Comparison of ENCODE assay signal across 17 cellular contexts in the genomic region with DNA sequence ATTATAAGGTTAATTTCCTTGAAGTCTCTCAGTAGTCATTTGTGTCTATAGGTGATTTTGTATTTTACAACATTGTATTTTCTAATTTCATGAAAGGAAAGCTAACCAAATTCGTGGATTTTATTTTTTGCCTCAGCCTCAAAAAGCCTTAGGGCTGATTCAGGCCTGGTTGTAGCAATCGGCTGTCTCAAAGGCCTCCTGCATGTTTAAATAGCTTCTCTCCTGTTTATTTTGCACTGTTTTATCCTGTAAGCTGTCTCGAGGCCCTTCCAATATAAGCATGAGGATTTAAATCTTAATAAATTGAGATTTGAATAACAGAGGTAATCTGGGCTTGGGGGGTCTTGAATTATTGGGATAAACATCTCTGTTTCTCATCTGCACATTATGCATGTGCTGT. TPM values are rescaled to one million over a fixed set of nuclear protein-coding genes. Genes with fewer than 3 reads are reported as not detected.
DNase-seq lines count a peak whose midpoint lies in the region; ATAC-seq, FAIRE-seq and TF ChIP-seq lines count a peak whose summit lies in the region.
"Had no signal": no experiment of that assay in that cellular context is flagged by ENCODE, and none has a peak within 500 bp of the region (broad histone marks: within the 10 kb centered on the region; RNA-seq: fewer than 3 reads in every experiment).

No MANE protein-coding gene starts in this region.

- H3K9me3 Mint-ChIP-seq in activated T-cell treated with anti-CD3 and anti-CD28 coated beads, Interleukin-2, amount 50 U/mL, for 72 hours: no peaks in the 10 kb centered on the region
- H3K9me3 Mint-ChIP-seq in activated T-cell treated with anti-CD3 and anti-CD28 coated beads, Interleukin-2, amount 50 U/mL, for 4 hours: no peaks in the 10 kb centered on the region
- no peaks in the 10 kb centered on the region for H3K9me3 Mint-ChIP-seq in activated T-helper 17 cell treated with anti-CD3 and anti-CD28 coated beads, Interleukin-2, amount 50 U/mL, for 72 hours

- peaks cover 11 to 44% of the 10 kb centered on the region in 2 experiments; a peak in 4 of 5 replicates for H3K36me3 ChIP-seq in HepG2 (replicated peaks in 1 of 2; ENCODE audit: control insufficient read depth in 1 of 2, insufficient read depth in 2 of 2, low read length in 2 of 2)
- H3K36me3 ChIP-seq: BE2C had no signal

- intact Hi-C loops in HepG2 (cut with micrococcal nuclease; ENCODE audit: unreplicated experiment): no loop called here

- no peaks in the 10 kb centered on the region for H3K9me3 ChIP-seq in HepG2 (ENCODE audit: low read length)
- H3K9me3 ChIP-seq: BE2C, SJCRH30 had no signal

- in situ Hi-C loops in HepG2 (cut with HindIII; ENCODE audit: extremely low pct_ligation_motif_present, low pct_unique_long_range_greater_than_20kb): no loop called here

- CTCF ChIA-PET in HepG2 (lab: Yijun Ruan, JAX; ENCODE audit: low intra/inter-chr PET ratio, low total read pairs): no interaction called here

- peaks cover 33% of the 10 kb centered on the region for H4K20me1 ChIP-seq in HepG2 (ENCODE audit: insufficient read depth, low read length)

- H3K36me3 Mint-ChIP-seq in activated T-cell treated with anti-CD3 and anti-CD28 coated beads, Interleukin-2, amount 50 U/mL, for 72 hours (ENCODE audit: insufficient read depth in 2 of 2): peaks cover 8 to 10% of the 10 kb centered on the region in 2 donors
- H3K36me3 Mint-ChIP-seq in activated T-cell treated with anti-CD3 and anti-CD28 coated beads, Interleukin-2, amount 50 U/mL, for 4 hours (ENCODE audit: insufficient read depth): peaks cover 30% of the 10 kb centered on the region
- H3K36me3 Mint-ChIP-seq in activated T-helper 17 cell treated with anti-CD3 and anti-CD28 coated beads, Interleukin-2, amount 50 U/mL, for 72 hours (ENCODE audit: low read depth): peaks cover 98% of the 10 kb centered on the region

- peaks cover 61% of the 10 kb centered on the region for H3K4me1 Mint-ChIP-seq in activated T-cell treated with anti-CD3 and anti-CD28 coated beads, Interleukin-2, amount 50 U/mL, for 72 hours (ENCODE audit: low read depth)
- peaks cover 79% of the 10 kb centered on the region for H3K4me1 Mint-ChIP-seq in activated T-cell treated with anti-CD3 and anti-CD28 coated beads, Interleukin-2, amount 50 U/mL, for 4 hours (ENCODE audit: low read depth)
- H3K4me1 Mint-ChIP-seq in activated T-helper 17 cell treated with anti-CD3 and anti-CD28 coated beads, Interleukin-2, amount 50 U/mL, for 72 hours: peaks cover 77% of the 10 kb centered on the region

- DNase-seq in activated T-cell treated with anti-CD3 and anti-CD28 coated beads, Interleukin-2, amount 50 U/mL, for 72 hours: no peak
- no peak for DNase-seq in activated T-cell treated with anti-CD3 and anti-CD28 coated beads, Interleukin-2, amount 50 U/mL, for 4 hours
- DNase-seq in HepG2 (ENCODE audit: low spot score) (no peak), NCI-H2171 (lab: John Stamatoyannopoulos, UW) (no peak)
- DNase-seq: BE2C, DMS79 treated with DMSO at 0.1 percent for 48 hours, KBM-7, NCI-H187, NCI-H345, NCI-H69, SJCRH30 had no signal

- H3K4me1 ChIP-seq in HepG2 (ENCODE audit: insufficient read depth, low read length): peaks cover 23% of the 10 kb centered on the region
- H3K4me1 ChIP-seq: SJCRH30 had no signal

- no peak for TF ChIP-seq POLR2A in HepG2 (IDR thresholded peaks at IDR 0.05; ENCODE audit: insufficient read depth in 1 of 2, low read depth in 2 of 2, low read length in 2 of 2)

- no peak overlapping the region for H2AFZ ChIP-seq in HepG2 (ENCODE audit: low read length)

- H3K27ac Mint-ChIP-seq in activated T-cell treated with anti-CD3 and anti-CD28 coated beads, Interleukin-2, amount 50 U/mL, for 72 hours: peak overlapping the region; percentile 91
- peak overlapping the region; percentile 96 for H3K27ac Mint-ChIP-seq in activated T-helper 17 cell treated with anti-CD3 and anti-CD28 coated beads, Interleukin-2, amount 50 U/mL, for 72 hours

- no TSS peak for BruUV-seq in HepG2 (replicated peaks; lab: Mats Ljungman, UMichigan)

- peak; percentile 12 for FAIRE-seq in HepG2 (lab: Jason Lieb, UNC)
- FAIRE-seq: A204.1, H54 had no signal

- POLR2A ChIA-PET in HepG2 (lab: Yijun Ruan, JAX): no interaction called here

- no peaks in the 10 kb centered on the region for H3K27me3 Mint-ChIP-seq in activated T-cell treated with anti-CD3 and anti-CD28 coated beads, Interleukin-2, amount 50 U/mL, for 72 hours (ENCODE audit: low read depth)
- no peaks in the 10 kb centered on the region for H3K27me3 Mint-ChIP-seq in activated T-cell treated with anti-CD3 and anti-CD28 coated beads, Interleukin-2, amount 50 U/mL, for 4 hours (ENCODE audit: low read depth)
- no peaks in the 10 kb centered on the region for H3K27me3 Mint-ChIP-seq in activated T-helper 17 cell treated with anti-CD3 and anti-CD28 coated beads, Interleukin-2, amount 50 U/mL, for 72 hours

- no peak overlapping the region for H3K4me3 Mint-ChIP-seq in activated T-cell treated with anti-CD3 and anti-CD28 coated beads, Interleukin-2, amount 50 U/mL, for 72 hours
- H3K4me3 Mint-ChIP-seq in activated T-cell treated with anti-CD3 and anti-CD28 coated beads, Interleukin-2, amount 50 U/mL, for 4 hours: no peak overlapping the region
- H3K4me3 Mint-ChIP-seq in activated T-helper 17 cell treated with anti-CD3 and anti-CD28 coated beads, Interleukin-2, amount 50 U/mL, for 72 hours: peak overlapping the region; percentile 9

- no peak for TF ChIP-seq RAD21 in HepG2 (CRISPR knock-in tag; IDR thresholded peaks at IDR 0.05)

- TF ChIP-seq CTCF in HepG2 (CRISPR knock-in tag; IDR thresholded peaks at IDR 0.05): no peak

- 32% methylated on average over 3 of the region's 3 CpGs for WGBS in HepG2 (ENCODE audit: low lambda C conversion rate)

- H3K27me3 ChIP-seq in HepG2 (ENCODE audit: control insufficient read depth in 1 of 2, insufficient read depth in 2 of 2, low read length in 2 of 2): no peaks in the 10 kb centered on the region
- H3K27me3 ChIP-seq: BE2C, SJCRH30 had no signal

- H3K79me2 ChIP-seq in HepG2 (ENCODE audit: insufficient read depth, low read length): peaks cover 17% of the 10 kb centered on the region

- no peak overlapping the region for H3K9ac ChIP-seq in HepG2 (ENCODE audit: insufficient read depth, low read depth, low read length)

- no peak for TF ChIP-seq EP300 in HepG2 (IDR thresholded peaks at IDR 0.05; ENCODE audit: low read depth in 2 of 2, low read length in 2 of 2)
- TF ChIP-seq EP300 in HepG2 (CRISPR knock-in tag; IDR thresholded peaks at IDR 0.05; ENCODE audit: borderline replicate concordance): no peak

- H3K4me2 ChIP-seq in HepG2 (ENCODE audit: low read depth, low read length): no peak overlapping the region; the same call in 1 of the 2 replicates

- H3K27ac ChIP-seq in HepG2 (ENCODE audit: extremely low read length, insufficient read depth, low read length): peak overlapping the region; percentile 32
- H3K27ac ChIP-seq: SJCRH30 had no signal

- no peak overlapping the region for H3K4me3 ChIP-seq in HepG2 (replicated peaks in 1 of 3; ENCODE audit: insufficient read depth in 1 of 3, low read depth in 2 of 3, low read length in 3 of 3)
- H3K4me3 ChIP-seq: SJCRH30 had no signal

- no peak for ATAC-seq in activated T-cell treated with anti-CD3 and anti-CD28 coated beads, Interleukin-2, amount 50 U/mL, for 72 hours (replicated peaks in 1 of 2)
- ATAC-seq in activated T-cell treated with anti-CD3 and anti-CD28 coated beads, Interleukin-2, amount 50 U/mL, for 4 hours: no peak
- no peak for ATAC-seq in activated T-helper 17 cell treated with anti-CD3 and anti-CD28 coated beads, Interleukin-2, amount 50 U/mL, for 72 hours (replicated peaks)
- ATAC-seq in HepG2 (peak; percentile 58; the same call in 1 of the 3 replicates), GM18909 (IDR thresholded peaks at IDR 0.05; ENCODE audit: poor library complexity, unreplicated experiment) (no peak), GM21737 (IDR thresholded peaks at IDR 0.05; ENCODE audit: unreplicated experiment) (no peak)
- ATAC-seq: Panc1 had no signal

TF ChIP-seq in HepG2, 621 proteins besides CTCF, POLR2A, EP300 and RAD21:
- no peak for TF ChIP-seq NBN (conservative IDR thresholded peaks at IDR 0.05)

RNA-seq across cellular contexts. Expression of a gene that starts 51.7 kb away (rescaled TPM):
- total RNA-seq in activated T-cell treated with anti-CD3 and anti-CD28 coated beads, Interleukin-2, amount 50 U/mL, for 72 hours: 10 to 100 TPM; 81.5 to 91.7 TPM
- 10 to 100 TPM; 51.9 to 66.3 (median 61.4) TPM for total RNA-seq in activated T-cell treated with anti-CD3 and anti-CD28 coated beads, Interleukin-2, amount 50 U/mL, for 4 hours
- total RNA-seq in activated T-helper 17 cell treated with anti-CD3 and anti-CD28 coated beads, Interleukin-2, amount 50 U/mL, for 72 hours: 10 to 100 TPM; 46.0 to 69.3 TPM
- 26.4 and 40.9 TPM in 2 replicates for total RNA-seq in HepG2 (2016; rRNA removed; fragmentation: Illumina TruSeq; extraction: Trizol)
- 6.4 and 8.6 TPM in 2 replicates for total RNA-seq in HepG2 (2016; cell fraction: cytosol; rRNA removed; fragmentation: Illumina TruSeq; extraction: Trizol; ENCODE audit: low read depth)
- total RNA-seq in HepG2 (2016; cell fraction: insoluble cytoplasmic fraction; rRNA removed; fragmentation: Illumina TruSeq; extraction: Trizol): 23.8 and 38.6 TPM in 2 replicates
- total RNA-seq in HepG2 (2016; cell fraction: membrane; rRNA removed; fragmentation: Illumina TruSeq; extraction: Trizol): 19.6 and 21.3 TPM in 2 replicates
- total RNA-seq in HepG2 (2016; cell fraction: nucleus; rRNA removed; fragmentation: Illumina TruSeq; extraction: Trizol): 41.9 and 47.8 TPM in 2 replicates
- 20.5 and 24.8 TPM in 2 replicates for polyA plus RNA-seq in HepG2 (2011; rRNA removed)
- 11.0 and 15.0 TPM in 2 replicates for polyA plus RNA-seq in HepG2 (2011; cell fraction: cytosol; rRNA removed)
- polyA plus RNA-seq in HepG2 (2011; cell fraction: nucleus; rRNA removed): 20.0 and 21.2 TPM in 2 replicates
- 20.7 and 23.9 TPM in 2 replicates for polyA plus RNA-seq in HepG2 (2012)
- polyA plus RNA-seq in HepG2 (2016; cell fraction: cytosol; fragmentation: Illumina TruSeq; extraction: Trizol; ENCODE audit: low read depth): 9.1 and 9.3 TPM in 2 replicates
- polyA plus RNA-seq in HepG2 (2016; cell fraction: insoluble cytoplasmic fraction; fragmentation: Illumina TruSeq; extraction: Trizol; ENCODE audit: low read depth): 35.5 and 42.1 TPM in 2 replicates
- 13.2 and 14.7 TPM in 2 replicates for polyA plus RNA-seq in HepG2 (2016; cell fraction: membrane; fragmentation: Illumina TruSeq; extraction: Trizol; ENCODE audit: low read depth)
- polyA plus RNA-seq in HepG2 (2016; cell fraction: nucleus; fragmentation: Illumina TruSeq; extraction: Trizol; ENCODE audit: insufficient read depth, low read depth): 34.0 and 49.3 TPM in 2 replicates
- 28.7 and 67.9 TPM in 2 replicates for polyA minus RNA-seq in HepG2 (2011; rRNA and poly(A)+ RNA removed; ENCODE audit: low replicate concordance)
- polyA minus RNA-seq in HepG2 (2011; cell fraction: cytosol; rRNA and poly(A)+ RNA removed): 12.0 and 16.0 TPM in 2 replicates
- 113 and 126 TPM in 2 replicates for polyA minus RNA-seq in HepG2 (2011; cell fraction: nucleus; rRNA and poly(A)+ RNA removed)
